Comparison of ENCODE assay signal across 8 cellular contexts in genomic region chr4:77433102-77433733, GRCh38.
DNase-seq lines count a peak whose midpoint lies in the region; ATAC-seq and TF ChIP-seq lines count a peak whose summit lies in the region.

No MANE protein-coding gene starts in this region.

- no peak overlapping the region for H2AFZ ChIP-seq in Karpas-422 (ENCODE audit: low read length)

- no peaks in the 10 kb centered on the region for H3K79me2 ChIP-seq in Karpas-422 (ENCODE audit: low read length)

- H3K9me2 ChIP-seq in Karpas-422 (replicated peaks; ENCODE audit: insufficient read depth, low read length) = no peaks in the 10 kb centered on the region

- peak; percentile 5 for DNase-seq in stimulated activated CD4-positive, alpha-beta T cell treated with anti-CD3 and anti-CD28 coated beads, Interleukin-15, amount 100 ng/mL, for 24 hours
- no peak for DNase-seq in stimulated activated CD4-positive, alpha-beta T cell treated with anti-CD3 and anti-CD28 coated beads, Interleukin-12 subunit alpha, Interleukin-12 subunit beta, amount 100 ng/mL, for 4 hours
- DNase-seq in Karpas-422 = peak; percentile 58
- DNase-seq in RWPE2 (ENCODE audit: low spot score) = no peak
- DNase-seq in effector memory CD8-positive, alpha-beta T cell = peak in 2 of 3 experiments; percentile 3 to 19
- no peak for DNase-seq in mesothelial cell of epicardium (ENCODE audit: low spot score in 2 of 2, unreplicated experiment in 2 of 2)
- no peak for DNase-seq in DMS114 treated with DMSO at 0.1 percent for 48 hours (lab: John Stamatoyannopoulos, UW; ENCODE audit: unreplicated experiment)

- H3K4me3 Mint-ChIP-seq in effector memory CD8-positive, alpha-beta T cell = no peak overlapping the region
- no peak overlapping the region for H3K4me3 Mint-ChIP-seq in mesothelial cell of epicardium

- H3K9me3 Mint-ChIP-seq in effector memory CD8-positive, alpha-beta T cell = no peaks in the 10 kb centered on the region
- H3K9me3 Mint-ChIP-seq in mesothelial cell of epicardium = no peaks in the 10 kb centered on the region

- H3K9me3 ChIP-seq in Karpas-422 (ENCODE audit: low read length) (no peaks in the 10 kb centered on the region), RWPE2 (ENCODE audit: severe bottlenecking) (no peaks in the 10 kb centered on the region)

- ATAC-seq in GM21723 (IDR thresholded peaks at IDR 0.05; ENCODE audit: unreplicated experiment) (peak; percentile 84), RWPE2 (ENCODE audit: low read depth) (peak; percentile 86)
- ATAC-seq in effector memory CD8-positive, alpha-beta T cell (replicated peaks) = peak; percentile 66

- no peaks in the 10 kb centered on the region for H4K20me1 ChIP-seq in Karpas-422 (ENCODE audit: insufficient read depth, low read depth, low read length)

- H3K36me3 Mint-ChIP-seq in effector memory CD8-positive, alpha-beta T cell (ENCODE audit: insufficient read depth) = no peaks in the 10 kb centered on the region
- H3K36me3 Mint-ChIP-seq in mesothelial cell of epicardium = no peaks in the 10 kb centered on the region

- H3K4me1 ChIP-seq in Karpas-422 (ENCODE audit: low read length) = no peaks in the 10 kb centered on the region
- H3K4me1 ChIP-seq in RWPE2 (ENCODE audit: insufficient read depth, poor library complexity, severe bottlenecking) = no peaks in the 10 kb centered on the region

- no peak overlapping the region for H3K27ac Mint-ChIP-seq in effector memory CD8-positive, alpha-beta T cell
- H3K27ac Mint-ChIP-seq in mesothelial cell of epicardium = no peak overlapping the region

- no peak overlapping the region for H3K4me2 ChIP-seq in Karpas-422 (ENCODE audit: low read depth, low read length, poor library complexity, severe bottlenecking)

- H3K4me3 ChIP-seq in Karpas-422 (ENCODE audit: low read length) (no peak overlapping the region), RWPE2 (ENCODE audit: severe bottlenecking) (no peak overlapping the region)

- peak; percentile 72 for TF ChIP-seq CTCF in RWPE2 (IDR thresholded peaks at IDR 0.05; ENCODE audit: poor library complexity, severe bottlenecking)
- TF ChIP-seq CTCF in mesothelial cell of epicardium (IDR thresholded peaks at IDR 0.05; ENCODE audit: unreplicated experiment) = peak; percentile 17

- H3K36me3 ChIP-seq in Karpas-422 (ENCODE audit: insufficient read depth, low read length) (no peaks in the 10 kb centered on the region), RWPE2 (ENCODE audit: low read depth) (no peaks in the 10 kb centered on the region)

- H3K27me3 Mint-ChIP-seq in effector memory CD8-positive, alpha-beta T cell = no peaks in the 10 kb centered on the region
- peaks cover 30% of the 10 kb centered on the region for H3K27me3 Mint-ChIP-seq in mesothelial cell of epicardium (ENCODE audit: low read depth)

- H3K27ac ChIP-seq in Karpas-422 (ENCODE audit: low read length) = no peak overlapping the region
- H3K27ac ChIP-seq in RWPE2 (ENCODE audit: poor library complexity, severe bottlenecking) = no peak overlapping the region

- H3K4me1 Mint-ChIP-seq in effector memory CD8-positive, alpha-beta T cell (ENCODE audit: low read depth in 2 of 2) = peaks cover 0 to 3% of the 10 kb centered on the region in 2 donors
- peaks cover 4% of the 10 kb centered on the region for H3K4me1 Mint-ChIP-seq in mesothelial cell of epicardium

- H3K9ac ChIP-seq in Karpas-422 (ENCODE audit: low read length) = no peak overlapping the region

- H3K27me3 ChIP-seq in Karpas-422 (ENCODE audit: low read length) = no peaks in the 10 kb centered on the region
- no peaks in the 10 kb centered on the region for H3K27me3 ChIP-seq in RWPE2 (ENCODE audit: insufficient read depth, poor library complexity, severe bottlenecking)

Comparison
In these comparisons a context has a peak if more than half of its experiments do, and no peak if none do; other contexts are left out.
1. DNase-seq: peak in stimulated activated CD4-positive, alpha-beta T cell treated with anti-CD3 and anti-CD28 coated beads, Interleukin-15, amount 100 ng/mL, for 24 hours (single experiment), Karpas-422 (single experiment) and effector memory CD8-positive, alpha-beta T cell (2 of 3); none in stimulated activated CD4-positive, alpha-beta T cell treated with anti-CD3 and anti-CD28 coated beads, Interleukin-12 subunit alpha, Interleukin-12 subunit beta, amount 100 ng/mL, for 4 hours (single experiment), RWPE2 (single experiment), mesothelial cell of epicardium (0 of 2) and DMS114 treated with DMSO at 0.1 percent for 48 hours (single experiment).
2. Peak in every context shown above with its lines, with median percentiles within 50 percentile points of each other: ATAC-seq.